In genomic region chr13:113758651-113759524, GRCh38 we compare ENCODE assay signal across 1 cellular context.
A peak's percentile ranks its signal among the peaks of the same experiment; 100 is the strongest.
TF ChIP-seq lines count a peak whose summit lies in the region.

Gene TMEM255B, plus strand, starts transcription at chr13:113759226. Its CDS starts 44 bp downstream, at chr13:113759270.

TF ChIP-seq in HepG2, 621 proteins besides CTCF, POLR2A, EP300 and RAD21 (continued from another document and continues in another):
- no peak for TF ChIP-seq CSRNP1 (CRISPR knock-in tag; IDR thresholded peaks at IDR 0.05)
- TF ChIP-seq SKIL (CRISPR knock-in tag; IDR thresholded peaks at IDR 0.05; ENCODE audit: borderline replicate concordance) = no peak
- TF ChIP-seq PHF8 (CRISPR knock-in tag; IDR thresholded peaks at IDR 0.05) = 0 out of 2 replicates have a peak, but pooled peaks have one; percentile 26
- TF ChIP-seq ZNF101 (CRISPR knock-in tag; IDR thresholded peaks at IDR 0.05; ENCODE audit: borderline replicate concordance, low read depth) = no peak
- no peak for TF ChIP-seq MYPOP (CRISPR knock-in tag; IDR thresholded peaks at IDR 0.05)
- no peak for TF ChIP-seq ZBTB40 (IDR thresholded peaks at IDR 0.05)
- 0 out of 2 replicates have a peak, but pooled peaks have one; percentile 15 for TF ChIP-seq ZBTB40 (CRISPR knock-in tag; IDR thresholded peaks at IDR 0.05)
- 0 out of 2 replicates have a peak, but pooled peaks have one; percentile 22 for TF ChIP-seq PAXIP1 (CRISPR knock-in tag; conservative IDR thresholded peaks at IDR 0.05)
- TF ChIP-seq TGIF2 (CRISPR knock-in tag; IDR thresholded peaks at IDR 0.05) = no peak
- TF ChIP-seq KIAA2018 (CRISPR knock-in tag; IDR thresholded peaks at IDR 0.05; ENCODE audit: borderline replicate concordance) = no peak
- no peak for TF ChIP-seq HDAC1 (CRISPR knock-in tag; IDR thresholded peaks at IDR 0.05)
- TF ChIP-seq MEIS2 (CRISPR knock-in tag; IDR thresholded peaks at IDR 0.05) = no peak
- TF ChIP-seq MAF1 (CRISPR knock-in tag; IDR thresholded peaks at IDR 0.05; ENCODE audit: borderline replicate concordance) = no peak
- TF ChIP-seq ZBTB25 (CRISPR knock-in tag; IDR thresholded peaks at IDR 0.05) = no peak
- TF ChIP-seq GTF3A (CRISPR knock-in tag; conservative IDR thresholded peaks at IDR 0.05) = no peak
- TF ChIP-seq YEATS4 (CRISPR knock-in tag; IDR thresholded peaks at IDR 0.05; ENCODE audit: borderline replicate concordance) = 0 out of 2 replicates have a peak, but pooled peaks have one; percentile 45
- no peak for TF ChIP-seq FIP1L1 (IDR thresholded peaks at IDR 0.05; ENCODE audit: borderline replicate concordance, insufficient read depth, low read depth, low read length)
- no peak for TF ChIP-seq NR1H2 (CRISPR knock-in tag; IDR thresholded peaks at IDR 0.05; ENCODE audit: borderline replicate concordance, low read depth)
